ENCODE assay signal across 10 cellular contexts in genomic region chr4:57098945-57099344, GRCh38. TPM values are rescaled to one million over a fixed set of nuclear protein-coding genes. Genes with fewer than 3 reads are reported as not detected.
DNase-seq lines count a peak whose midpoint lies in the region; ATAC-seq and TF ChIP-seq lines count a peak whose summit lies in the region.
"Had no signal": no experiment of that assay in that cellular context is flagged by ENCODE, and none has a peak within 500 bp of the region (broad histone marks: within the 10 kb centered on the region; RNA-seq: fewer than 3 reads in every experiment).

No MANE protein-coding gene starts in this region.

- H3K4me3 ChIP-seq in Jurkat, Clone E6-1 (ENCODE audit: low read length): no peak overlapping the region
- H3K4me3 ChIP-seq in brain microvascular endothelial cell (ENCODE audit: low read depth, low read length): no peak overlapping the region

- in situ Hi-C loops in brain microvascular endothelial cell (cut with HindIII; ENCODE audit: low pct_ligation_motif_present, low sequenced_read_pairs): no loop called here

- DNase-seq in Jurkat, Clone E6-1 (ENCODE audit: low read depth, low spot score): peak; percentile 62
- DNase-seq in brain microvascular endothelial cell (no peak), A172 (ENCODE audit: low spot score) (no peak)
- DNase-seq in stimulated activated CD4-positive, alpha-beta T cell treated with anti-CD3 and anti-CD28 coated beads, Interleukin-4, amount 100 ng/mL, for 4 hours: no peak
- DNase-seq: NCI-H526 treated with DMSO at 0.1 percent for 48 hours; stimulated activated CD4-positive, alpha-beta T cell treated with anti-CD3 and anti-CD28 coated beads, Interleukin-12 subunit alpha, Interleukin-12 subunit beta, amount 100 ng/mL, for 4 hours had no signal

- no peak for TF ChIP-seq CTCF in brain microvascular endothelial cell (IDR thresholded peaks at IDR 0.05; ENCODE audit: low read depth, low read length, missing control alignments)

- ATAC-seq in esophagus mucosa (no peak), HG02870 (IDR thresholded peaks at IDR 0.05; ENCODE audit: unreplicated experiment) (no peak)

- no peaks in the 10 kb centered on the region for H3K27me3 ChIP-seq in brain microvascular endothelial cell (replicated peaks)
- no peaks in the 10 kb centered on the region for H3K27me3 ChIP-seq in layer of hippocampus (ENCODE audit: control insufficient read depth, insufficient read depth, low read length)

- H3K36me3 ChIP-seq in brain microvascular endothelial cell (replicated peaks): peaks cover 52% of the 10 kb centered on the region

- H3K27ac ChIP-seq in brain microvascular endothelial cell (peak overlapping the region; percentile 77), layer of hippocampus (ENCODE audit: low read depth, low read length) (peak overlapping the region; percentile 23), temporal lobe (ENCODE audit: low read depth, low read length) (peak overlapping the region; percentile 13)

RNA-seq across cellular contexts. Expression of gene IGFBP7, which starts 11.2 kb away (rescaled TPM):
- polyA plus RNA-seq in Jurkat, Clone E6-1 (2012; ENCODE audit: insufficient read depth, insufficient read length): not detected
- total RNA-seq in temporal lobe: 42.0 TPM
- 40.9 TPM for total RNA-seq in esophagus mucosa
- 287 and 293 TPM in 2 replicates for total RNA-seq in A172 (2014; rRNA removed; shearing (Covaris generic))

Comparison
In these comparisons a context has a peak if more than half of its experiments do, and no peak if none do; other contexts are left out.
1. H3K27ac ChIP-seq: peak in every context shown above with its lines; median percentile 77 in brain microvascular endothelial cell; 23 in layer of hippocampus; 13 in temporal lobe.